In genomic region chr7:155205368-155206285, GRCh38 we compare ENCODE assay signal across 8 cellular contexts.
DNase-seq lines count a peak whose midpoint lies in the region; ATAC-seq and TF ChIP-seq lines count a peak whose summit lies in the region.

No MANE protein-coding gene starts in this region.

- peak overlapping the region; percentile 29 for H3K27ac Mint-ChIP-seq in type B pancreatic cell

- H3K4me3 Mint-ChIP-seq in type B pancreatic cell, result peak overlapping the region; percentile 21

- no peak for TF ChIP-seq CTCF in AG04449 (IDR thresholded peaks at IDR 0.05; ENCODE audit: insufficient read depth, low read length, missing control alignments)
- TF ChIP-seq CTCF in type B pancreatic cell (conservative IDR thresholded peaks at IDR 0.05), result no peak

- H3K4me1 Mint-ChIP-seq in type B pancreatic cell (ENCODE audit: unreplicated experiment), result peaks cover 15% of the 10 kb centered on the region

- POLR2A ChIA-PET in AG04449 (lab: Yijun Ruan, JAX), result interaction anchor here (0.9 to 2.6 kb wide), 6 partner anchors 9 to 93 kb away, joined by 3 to 26 read pairs (median 8); partner anchors contain the start of gene INSIG1

- ATAC-seq in GM19023 (IDR thresholded peaks at IDR 0.05; ENCODE audit: unreplicated experiment) (peak; percentile 84), HG03135 (IDR thresholded peaks at IDR 0.05; ENCODE audit: unreplicated experiment) (peak; percentile 88)

- DNase-seq in AG04449 (ENCODE audit: low read depth, low spot score) (peak; percentile 99), RPMI8226 (peak; percentile 95), globus pallidus (ENCODE audit: low spot score) (peak; percentile 56), posterior vena cava (ENCODE audit: low spot score) (peak; percentile 96), type B pancreatic cell (ENCODE audit: extremely low spot score, unreplicated experiment) (no peak)
- DNase-seq in activated effector memory CD4-positive, alpha-beta T cell treated with anti-CD3 and anti-CD28 coated beads, Interleukin-2, amount 50 U/mL, for 16 hours, result peak; percentile 96

- CTCF ChIA-PET in AG04449 (lab: Yijun Ruan, JAX), result interaction anchor here (0.6 to 6.2 kb wide), 7 partner anchors 10 to 278 kb away, joined by 3 to 48 read pairs (median 4); no protein-coding TSS in a partner anchor

- H3K9me3 Mint-ChIP-seq in type B pancreatic cell, result no peaks in the 10 kb centered on the region

- peak overlapping the region; percentile 25 for H3K4me3 ChIP-seq in AG04449 (ENCODE audit: low read depth, low read length)

- no peaks in the 10 kb centered on the region for H3K27me3 Mint-ChIP-seq in type B pancreatic cell

- intact Hi-C loops in posterior vena cava (cut with DNase I), result no loop called here

- no peaks in the 10 kb centered on the region for H3K36me3 Mint-ChIP-seq in type B pancreatic cell
